11 cellular contexts compared by ENCODE assay signal in the genomic region with DNA sequence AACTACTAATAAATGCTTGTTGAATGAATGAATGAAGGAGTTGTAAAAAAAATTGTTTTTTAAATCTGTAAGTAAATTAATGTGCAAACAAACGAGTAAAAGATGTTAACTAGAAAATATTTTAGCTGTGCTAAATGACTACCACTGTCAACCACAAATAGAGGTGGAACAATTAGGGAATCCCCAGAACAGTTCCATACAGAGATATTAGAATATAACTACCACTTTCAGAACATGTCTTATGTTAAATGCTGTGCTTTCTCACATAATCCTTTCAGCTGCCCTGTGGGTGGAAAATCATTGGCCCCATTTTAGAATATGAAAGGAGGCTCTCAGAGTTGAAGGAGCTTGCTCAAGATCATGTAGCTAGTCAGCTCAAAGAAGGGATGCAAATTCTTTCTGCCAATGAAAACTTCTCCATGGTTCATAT.
DNase-seq lines count a peak whose midpoint lies in the region; ATAC-seq and TF ChIP-seq lines count a peak whose summit lies in the region.
"Had no signal": no experiment of that assay in that cellular context is flagged by ENCODE, and none has a peak within 500 bp of the region (broad histone marks: within the 10 kb centered on the region; RNA-seq: fewer than 3 reads in every experiment).

No MANE protein-coding gene starts in this region.

- peaks cover 0 to 2% (median 0%) of the 10 kb centered on the region in 8 donors for H3K9me3 Mint-ChIP-seq in CD4-positive, alpha-beta memory T cell
- H3K9me3 Mint-ChIP-seq: T-cell had no signal

- no peaks in the 10 kb centered on the region for H3K9me3 ChIP-seq in CD4-positive, alpha-beta memory T cell (ENCODE audit: control insufficient read depth in 1 of 2, low read length in 2 of 2)

- DNase-seq in CD4-positive, alpha-beta memory T cell = no peak
- DNase-seq in A172 (ENCODE audit: low spot score) = no peak
- DNase-seq in HEK293T (ENCODE audit: extremely low spot score) = no peak
- DNase-seq in OCI-M2 (lab: John Stamatoyannopoulos, UW; ENCODE audit: unreplicated experiment) = no peak
- DNase-seq: NCI-H1048, T-cell had no signal

- peaks cover 7 to 16% (median 10%) of the 10 kb centered on the region in 4 donors for H3K4me1 Mint-ChIP-seq in CD4-positive, alpha-beta memory T cell
- H3K4me1 Mint-ChIP-seq: B cell had no signal

- ATAC-seq in GM18498 (IDR thresholded peaks at IDR 0.05; ENCODE audit: unreplicated experiment) (peak; percentile 39), GM19324 (IDR thresholded peaks at IDR 0.05; ENCODE audit: low FRiP score, unreplicated experiment) (peak; percentile 45), HG02623 (IDR thresholded peaks at IDR 0.05; ENCODE audit: unreplicated experiment) (peak; percentile 78), HG03439 (IDR thresholded peaks at IDR 0.05; ENCODE audit: unreplicated experiment) (peak; percentile 77)
- ATAC-seq: T-cell had no signal

- H3K4me3 ChIP-seq in CD4-positive, alpha-beta memory T cell (ENCODE audit: low read length in 2 of 2) = no peak overlapping the region

- no peaks in the 10 kb centered on the region for H3K4me1 ChIP-seq in CD4-positive, alpha-beta memory T cell (ENCODE audit: insufficient read depth, low read length)

- no peak overlapping the region for H3K27ac ChIP-seq in CD4-positive, alpha-beta memory T cell (ENCODE audit: low read depth, low read length)

- H3K27ac Mint-ChIP-seq in CD4-positive, alpha-beta memory T cell = no peak overlapping the region
- H3K27ac Mint-ChIP-seq: B cell, T-cell had no signal

- CTCF ChIA-PET in CD4-positive, alpha-beta memory T cell (lab: Charles Lee; ENCODE audit: partially characterized antibody) = interaction anchor here (1.8 kb wide), 1 partner anchor 10 kb away, joined by 7 read pairs; no protein-coding TSS in a partner anchor
- CTCF ChIA-PET in HEK293T (lab: Yijun Ruan, JAX) = no interaction called here

- intact Hi-C loops in CD4-positive, alpha-beta memory T cell (cut with micrococcal nuclease) = no loop called here

- no peak overlapping the region for H3K4me3 Mint-ChIP-seq in CD4-positive, alpha-beta memory T cell
- H3K4me3 Mint-ChIP-seq: B cell, T-cell had no signal

- no peaks in the 10 kb centered on the region for H3K36me3 Mint-ChIP-seq in CD4-positive, alpha-beta memory T cell
- H3K36me3 Mint-ChIP-seq: T-cell had no signal

- no peaks in the 10 kb centered on the region for H3K27me3 Mint-ChIP-seq in CD4-positive, alpha-beta memory T cell
- H3K27me3 Mint-ChIP-seq: T-cell had no signal

- H3K27me3 ChIP-seq in CD4-positive, alpha-beta memory T cell (ENCODE audit: insufficient read depth, low read length) = no peaks in the 10 kb centered on the region

- POLR2A ChIA-PET in CD4-positive, alpha-beta memory T cell (lab: Charles Lee; ENCODE audit: partially characterized antibody) = interaction anchor here (1.4 to 2.8 kb wide), 2 partner anchors 14 to 290 kb away, joined by 3 to 12 read pairs; partner anchors contain the start of gene STT3B
- POLR2A ChIA-PET in HEK293T (lab: Yijun Ruan, JAX) = no interaction called here

- H3K36me3 ChIP-seq in CD4-positive, alpha-beta memory T cell (ENCODE audit: insufficient read depth, low read length) = no peaks in the 10 kb centered on the region

TF ChIP-seq in HEK293T, 16 proteins besides CTCF, POLR2A, EP300 and RAD21:
- TF ChIP-seq BHLHE40 (IDR thresholded peaks at IDR 0.05; ENCODE audit: borderline replicate concordance) (no peak), ZNF384 (IDR thresholded peaks at IDR 0.05) (no peak), FOXK2 (IDR thresholded peaks at IDR 0.05) (no peak), NFRKB (IDR thresholded peaks at IDR 0.05) (no peak), SP1 (IDR thresholded peaks at IDR 0.05) (no peak), LEF1 (IDR thresholded peaks at IDR 0.05; ENCODE audit: borderline replicate concordance) (no peak), CTBP1 (IDR thresholded peaks at IDR 0.05; ENCODE audit: borderline replicate concordance) (no peak), SUZ12 (IDR thresholded peaks at IDR 0.05) (no peak)
- TF ChIP-seq, protein P1, sequence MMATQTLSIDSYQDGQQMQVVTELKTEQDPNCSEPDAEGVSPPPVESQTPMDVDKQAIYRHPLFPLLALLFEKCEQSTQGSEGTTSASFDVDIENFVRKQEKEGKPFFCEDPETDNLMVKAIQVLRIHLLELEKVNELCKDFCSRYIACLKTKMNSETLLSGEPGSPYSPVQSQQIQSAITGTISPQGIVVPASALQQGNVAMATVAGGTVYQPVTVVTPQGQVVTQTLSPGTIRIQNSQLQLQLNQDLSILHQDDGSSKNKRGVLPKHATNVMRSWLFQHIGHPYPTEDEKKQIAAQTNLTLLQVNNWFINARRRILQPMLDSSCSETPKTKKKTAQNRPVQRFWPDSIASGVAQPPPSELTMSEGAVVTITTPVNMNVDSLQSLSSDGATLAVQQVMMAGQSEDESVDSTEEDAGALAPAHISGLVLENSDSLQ (IDR thresholded peaks at IDR 0.05) = no peak
TF ChIP-seq in HEK293T: peak in this region for 0.
